In genomic region chr17:8941520-8941919, GRCh38 we compare ENCODE assay signal across 12 cellular contexts. TPM values are rescaled to one million over a fixed set of nuclear protein-coding genes. Genes with fewer than 3 reads are reported as not detected.
DNase-seq lines count a peak whose midpoint lies in the region; ATAC-seq and TF ChIP-seq lines count a peak whose summit lies in the region.
"Had no signal": no experiment of that assay in that cellular context is flagged by ENCODE, and none has a peak within 500 bp of the region (broad histone marks: within the 10 kb centered on the region; RNA-seq: fewer than 3 reads in every experiment).

No MANE protein-coding gene starts in this region.

- no peak for TF ChIP-seq CTCF in GM13976 (IDR thresholded peaks at IDR 0.05; ENCODE audit: borderline replicate concordance, control extremely low read depth, extremely low read depth, insufficient read depth, missing control alignments)
- TF ChIP-seq CTCF in GM10266 (IDR thresholded peaks at IDR 0.05; ENCODE audit: control insufficient read depth, insufficient read depth, low read depth, missing control alignments), result no peak
- no peak for TF ChIP-seq CTCF in mesothelial cell of epicardium (IDR thresholded peaks at IDR 0.05; ENCODE audit: unreplicated experiment)

- H3K27ac Mint-ChIP-seq in activated T-cell treated with anti-CD3 and anti-CD28 coated beads, Interleukin-2, amount 50 U/mL, for 72 hours, result peak overlapping the region; percentile 92
- no peak overlapping the region for H3K27ac Mint-ChIP-seq in mesothelial cell of epicardium

- DNase-seq in GM13976 (ENCODE audit: low spot score), result peak; percentile 46
- peak; percentile 83 to 84 for DNase-seq in activated T-cell treated with anti-CD3 and anti-CD28 coated beads, Interleukin-2, amount 50 U/mL, for 72 hours
- no peak for DNase-seq in GM10266 (ENCODE audit: extremely low spot score)
- DNase-seq in NCI-H526 (lab: John Stamatoyannopoulos, UW), result no peak
- no peak for DNase-seq in mesothelial cell of epicardium (ENCODE audit: low spot score in 2 of 2, unreplicated experiment in 2 of 2)
- DNase-seq: mesenchymal stem cell, NCI-H2081 treated with DMSO at 0.1 percent for 48 hours had no signal

- H3K36me3 Mint-ChIP-seq in activated T-cell treated with anti-CD3 and anti-CD28 coated beads, Interleukin-2, amount 50 U/mL, for 72 hours (ENCODE audit: insufficient read depth in 2 of 2), result peaks cover 10 to 19% of the 10 kb centered on the region in 2 donors
- no peaks in the 10 kb centered on the region for H3K36me3 Mint-ChIP-seq in mesothelial cell of epicardium

- H3K4me3 ChIP-seq in skin epidermis, result no peak overlapping the region

- peak overlapping the region; percentile 81 to 83 for H3K4me3 Mint-ChIP-seq in activated T-cell treated with anti-CD3 and anti-CD28 coated beads, Interleukin-2, amount 50 U/mL, for 72 hours
- no peak overlapping the region for H3K4me3 Mint-ChIP-seq in mesothelial cell of epicardium

- in situ Hi-C loops in GM13976 (cut with MboI; ENCODE audit: low sequenced_read_pairs, unreplicated experiment), result no loop called here

- peaks cover 90% of the 10 kb centered on the region for H3K4me1 Mint-ChIP-seq in activated T-cell treated with anti-CD3 and anti-CD28 coated beads, Interleukin-2, amount 50 U/mL, for 72 hours (ENCODE audit: low read depth)
- H3K4me1 Mint-ChIP-seq in mesothelial cell of epicardium, result no peaks in the 10 kb centered on the region

- H3K9me3 Mint-ChIP-seq in activated T-cell treated with anti-CD3 and anti-CD28 coated beads, Interleukin-2, amount 50 U/mL, for 72 hours, result peaks cover 0 to 2% of the 10 kb centered on the region in 2 donors
- peaks cover 10% of the 10 kb centered on the region for H3K9me3 Mint-ChIP-seq in mesothelial cell of epicardium

- H3K27me3 Mint-ChIP-seq in activated T-cell treated with anti-CD3 and anti-CD28 coated beads, Interleukin-2, amount 50 U/mL, for 72 hours (ENCODE audit: low read depth), result no peaks in the 10 kb centered on the region
- peaks cover 68% of the 10 kb centered on the region for H3K27me3 Mint-ChIP-seq in mesothelial cell of epicardium (ENCODE audit: low read depth)

- ATAC-seq in HG03432 (IDR thresholded peaks at IDR 0.05; ENCODE audit: unreplicated experiment) (peak; percentile 43), HG02970 (IDR thresholded peaks at IDR 0.05; ENCODE audit: low FRiP score, unreplicated experiment) (no peak)
- peak; percentile 66 to 73 for ATAC-seq in activated T-cell treated with anti-CD3 and anti-CD28 coated beads, Interleukin-2, amount 50 U/mL, for 72 hours (replicated peaks in 1 of 2)
- ATAC-seq: HCT116 had no signal

- peak overlapping the region in 12 of 21 experiments; percentile 8 to 80 (median 60) for H3K27ac ChIP-seq in skin epidermis

RNA-seq across cellular contexts. Expression of gene PIK3R5, which starts 24.0 kb away (rescaled TPM):
- total RNA-seq in activated T-cell treated with anti-CD3 and anti-CD28 coated beads, Interleukin-2, amount 50 U/mL, for 72 hours, result 10 to 100 TPM; 43.0 to 45.4 TPM
- total RNA-seq in mesothelial cell of epicardium, result 0.18 to 0.27 TPM (median 0.25 TPM) in 3 replicates
- total RNA-seq: endothelial cell of umbilical vein had no signal

Comparison
In these comparisons a context has a peak if more than half of its experiments do, and no peak if none do; other contexts are left out.
1. DNase-seq: peak in GM13976 (single experiment) and activated T-cell treated with anti-CD3 and anti-CD28 coated beads, Interleukin-2, amount 50 U/mL, for 72 hours (2 of 2); none in GM10266 (single experiment), NCI-H526 (0 of 2) and mesothelial cell of epicardium (0 of 2).
2. RNA of gene PIK3R5, which starts 24.0 kb away (total RNA-seq): 43.0 to 45.4 TPM in activated T-cell treated with anti-CD3 and anti-CD28 coated beads, Interleukin-2, amount 50 U/mL, for 72 hours; 0.18 to 0.27 TPM in mesothelial cell of epicardium; every median in the first group is over 10 times any median in the second.